Comparison of ENCODE assay signal across 8 cellular contexts in genomic region chr10:98446121-98446655, GRCh38. TPM values are rescaled to one million over a fixed set of nuclear protein-coding genes. Genes with fewer than 3 reads are reported as not detected.
DNase-seq lines count a peak whose midpoint lies in the region; ATAC-seq, FAIRE-seq and TF ChIP-seq lines count a peak whose summit lies in the region.

No MANE protein-coding gene starts in this region.

- peaks cover 41% of the 10 kb centered on the region for H3K4me1 ChIP-seq in CD4-positive, alpha-beta memory T cell (ENCODE audit: insufficient read depth, low read length)
- no peaks in the 10 kb centered on the region for H3K4me1 ChIP-seq in endodermal cell (ENCODE audit: control insufficient read depth, insufficient read depth, low read length)
- H3K4me1 ChIP-seq in mucosa of descending colon (ENCODE audit: low read depth) = peaks cover 4% of the 10 kb centered on the region

- POLR2A ChIA-PET in CD4-positive, alpha-beta memory T cell (lab: Charles Lee; ENCODE audit: partially characterized antibody) = interaction anchor here (1.0 to 2.6 kb wide), 7 partner anchors 10 to 1286 kb away, joined by 3 to 10 read pairs (median 4); partner anchors contain the start of genes CUTC and R3HCC1L
- POLR2A ChIA-PET in activated B cell treated with CpG ODN at 0.5 μM for 24 hours (lab: Charles Lee) = interaction anchor here (0.6 to 2.5 kb wide), 11 partner anchors 10 to 1286 kb away, joined by 3 to 10 read pairs (median 4); partner anchors contain the start of genes COX15, CUTC, GOT1 and R3HCC1L

- H3K27ac Mint-ChIP-seq in CD4-positive, alpha-beta memory T cell = peak overlapping the region; percentile 89 to 95 (median 93)
- peak overlapping the region; percentile 96 for H3K27ac Mint-ChIP-seq in activated B cell treated with CpG ODN at 0.5 μM for 24 hours
- H3K27ac Mint-ChIP-seq in endodermal cell = peak overlapping the region; percentile 87

- peak overlapping the region; percentile 88 to 95 (median 94) for H3K4me3 Mint-ChIP-seq in CD4-positive, alpha-beta memory T cell
- H3K4me3 Mint-ChIP-seq in activated B cell treated with CpG ODN at 0.5 μM for 24 hours (peak overlapping the region; percentile 92), endodermal cell (peak overlapping the region; percentile 83)

- TF ChIP-seq CTCF in activated B cell treated with CpG ODN at 0.5 μM for 24 hours (IDR thresholded peaks at IDR 0.05) (no peak), endodermal cell (conservative IDR thresholded peaks at IDR 0.05) (no peak), mucosa of descending colon (IDR thresholded peaks at IDR 0.05) (no peak)

- no peaks in the 10 kb centered on the region for H3K9me3 ChIP-seq in CD4-positive, alpha-beta memory T cell (ENCODE audit: control insufficient read depth in 1 of 2, low read length in 2 of 2)
- H3K9me3 ChIP-seq in endodermal cell (ENCODE audit: control insufficient read depth, low read length) (no peaks in the 10 kb centered on the region), mucosa of descending colon (no peaks in the 10 kb centered on the region)

- H3K36me3 ChIP-seq in CD4-positive, alpha-beta memory T cell (ENCODE audit: insufficient read depth, low read length) = peaks cover 28% of the 10 kb centered on the region
- peaks cover 37% of the 10 kb centered on the region for H3K36me3 ChIP-seq in endodermal cell (ENCODE audit: control insufficient read depth, insufficient read depth, low read length)
- no peaks in the 10 kb centered on the region for H3K36me3 ChIP-seq in mucosa of descending colon (ENCODE audit: low read depth)

- FAIRE-seq in GM12892 (lab: Jason Lieb, UNC) = no peak

- DNase-seq in CD4-positive, alpha-beta memory T cell = peak in 3 of 5 donors; percentile 32 to 36 (median 32)
- DNase-seq in activated B cell treated with CpG ODN at 0.5 μM for 24 hours = peak; percentile 57
- DNase-seq in endodermal cell = peak; percentile 80
- DNase-seq in mucosa of descending colon = peak in 1 of 3 donors; percentile 48
- DNase-seq in substantia nigra (lab: John Stamatoyannopoulos, UW) = peak in 27 of 49 donors; percentile 28 to 91 (median 54)
- DNase-seq in GM12892 (ENCODE audit: insufficient read length) = no peak

- 19 to 56% methylated on average over 11 to 28 of the region's 28 CpGs for WGBS in endodermal cell (ENCODE audit: insufficient coverage in 1 of 2, insufficient read length in 1 of 2), 2 experiments

- peak overlapping the region; percentile 76 for H3K27ac ChIP-seq in CD4-positive, alpha-beta memory T cell (ENCODE audit: low read depth, low read length)
- no peak overlapping the region for H3K27ac ChIP-seq in endodermal cell (ENCODE audit: low read depth, low read length)
- H3K27ac ChIP-seq in substantia nigra (ENCODE audit: low read depth, low read length, poor library complexity, severe bottlenecking) = peak overlapping the region; percentile 89

- CTCF ChIA-PET in CD4-positive, alpha-beta memory T cell (lab: Charles Lee; ENCODE audit: partially characterized antibody) = interaction anchor here (1.0 to 1.8 kb wide), 3 partner anchors 9 to 21 kb away, joined by 4 to 8 read pairs (median 4); no protein-coding TSS in a partner anchor
- CTCF ChIA-PET in activated B cell treated with CpG ODN at 0.5 μM for 24 hours (lab: Charles Lee) = interaction anchor here (1.9 kb wide), 1 partner anchor 20 kb away, joined by 7 read pairs; no protein-coding TSS in a partner anchor

- H3K9me3 Mint-ChIP-seq in CD4-positive, alpha-beta memory T cell = no peaks in the 10 kb centered on the region
- H3K9me3 Mint-ChIP-seq in activated B cell treated with CpG ODN at 0.5 μM for 24 hours (no peaks in the 10 kb centered on the region), endodermal cell (no peaks in the 10 kb centered on the region)

- no peaks in the 10 kb centered on the region for H3K27me3 ChIP-seq in CD4-positive, alpha-beta memory T cell (ENCODE audit: insufficient read depth, low read length)
- H3K27me3 ChIP-seq in endodermal cell (ENCODE audit: control insufficient read depth, insufficient read depth, low read length, poor library complexity, severe bottlenecking) = no peaks in the 10 kb centered on the region

- TF ChIP-seq POLR2A in GM12892 (IDR thresholded peaks at IDR 0.05; ENCODE audit: low read depth, low read length) = no peak

- peaks cover 32 to 63% (median 46%) of the 10 kb centered on the region in 4 donors for H3K4me1 Mint-ChIP-seq in CD4-positive, alpha-beta memory T cell
- peaks cover 60% of the 10 kb centered on the region for H3K4me1 Mint-ChIP-seq in activated B cell treated with CpG ODN at 0.5 μM for 24 hours
- no peaks in the 10 kb centered on the region for H3K4me1 Mint-ChIP-seq in endodermal cell

- no peaks in the 10 kb centered on the region for H3K27me3 Mint-ChIP-seq in CD4-positive, alpha-beta memory T cell
- no peaks in the 10 kb centered on the region for H3K27me3 Mint-ChIP-seq in activated B cell treated with CpG ODN at 0.5 μM for 24 hours
- peaks cover 6% of the 10 kb centered on the region for H3K27me3 Mint-ChIP-seq in endodermal cell (ENCODE audit: insufficient read depth)

- intact Hi-C loops in CD4-positive, alpha-beta memory T cell (cut with micrococcal nuclease) = loop anchor here (1.0 to 5.0 kb wide), 5 partner anchors 21 to 1286 kb away; partner anchors contain the start of genes COX15, CUTC, PYROXD2 and SLC25A28
- intact Hi-C loops in activated B cell treated with CpG ODN at 0.5 μM for 24 hours (cut with micrococcal nuclease) (loop anchor here (1.0 to 5.0 kb wide), 10 partner anchors 21 to 1286 kb away; partner anchors contain the start of genes COX15, CUTC, GOT1 and MORN4), mucosa of descending colon (cut with DNase I, micrococcal nuclease) (no loop called here)

- H3K36me3 Mint-ChIP-seq in CD4-positive, alpha-beta memory T cell = peaks cover 19 to 41% of the 10 kb centered on the region in 2 donors
- peaks cover 41% of the 10 kb centered on the region for H3K36me3 Mint-ChIP-seq in activated B cell treated with CpG ODN at 0.5 μM for 24 hours (ENCODE audit: low read depth)
- peaks cover 37% of the 10 kb centered on the region for H3K36me3 Mint-ChIP-seq in endodermal cell (ENCODE audit: low read depth)

- H3K9ac ChIP-seq in endodermal cell (ENCODE audit: extremely low read depth, low read length, poor library complexity, severe bottlenecking) = peak overlapping the region; percentile 81

- peak; percentile 14 for ATAC-seq in GM21360 (IDR thresholded peaks at IDR 0.05; ENCODE audit: unreplicated experiment)
- peak; percentile 3 for ATAC-seq in HG03565 (IDR thresholded peaks at IDR 0.05; ENCODE audit: unreplicated experiment)
- ATAC-seq in activated B cell treated with CpG ODN at 0.5 μM for 24 hours (ENCODE audit: low read depth) = peak; percentile 16
- peak; percentile 57 for ATAC-seq in mucosa of descending colon

- peak overlapping the region; percentile 73 to 84 for H3K4me3 ChIP-seq in CD4-positive, alpha-beta memory T cell (ENCODE audit: low read length in 2 of 2)
- H3K4me3 ChIP-seq in endodermal cell (ENCODE audit: low read length) (peak overlapping the region; percentile 78), mucosa of descending colon (peak overlapping the region; percentile 71)

RNA-seq across cellular contexts. Expression of gene HPS1, which starts 0.5 kb away (rescaled TPM):
- 100 to 1,000 TPM; 106 to 115 TPM for total RNA-seq in CD4-positive, alpha-beta memory T cell
- 10 to 100 TPM; 72.0 to 76.7 TPM for polyA plus RNA-seq in CD4-positive, alpha-beta memory T cell
- total RNA-seq in activated B cell treated with CpG ODN at 0.5 μM for 24 hours (104 and 106 TPM in 2 replicates), endodermal cell (10 to 100 TPM; 39.6 to 43.3 TPM), mucosa of descending colon (100 to 1,000 TPM in 1 of 3 donors, 10 to 100 TPM in 2; 80.9 to 101 (median 85.4) TPM)
- polyA plus RNA-seq in endodermal cell (2013, experiment 1 of 2) = 38.1 TPM
- 31.8 TPM for polyA plus RNA-seq in endodermal cell (2013, experiment 2 of 2)
- 48.5 TPM for polyA plus RNA-seq in GM12892 (2012; ENCODE audit: missing spikeins)

RNA-seq across cellular contexts. Expression of gene PYROXD2, which starts 31.2 kb away (rescaled TPM):
- total RNA-seq in CD4-positive, alpha-beta memory T cell = 10 to 100 TPM; 36.2 to 36.6 TPM
- 1 to 10 TPM in 1 of 2 donors, under 1 TPM in 1; 0.98 to 2.8 TPM for polyA plus RNA-seq in CD4-positive, alpha-beta memory T cell
- total RNA-seq in activated B cell treated with CpG ODN at 0.5 μM for 24 hours (11.4 and 12.9 TPM in 2 replicates), endodermal cell (1 to 10 TPM; 9.2 to 9.5 TPM), mucosa of descending colon (10 to 100 TPM in 1 of 3 donors, 1 to 10 TPM in 2; 6.3 to 11.6 (median 9.7) TPM)
- polyA plus RNA-seq in endodermal cell (2013, experiment 1 of 2) = 13.3 TPM
- 13.5 TPM for polyA plus RNA-seq in endodermal cell (2013, experiment 2 of 2)
- 3.4 TPM for polyA plus RNA-seq in GM12892 (2012; ENCODE audit: missing spikeins)

Comparison
In these comparisons a context has a peak if more than half of its experiments do, and no peak if none do; other contexts are left out.
1. ATAC-seq: peak in every context shown above with its lines; median percentile 57 in mucosa of descending colon; 16 in activated B cell treated with CpG ODN at 0.5 μM for 24 hours; 14 in GM21360; 3 in HG03565.
2. intact Hi-C loops: an anchor here in CD4-positive, alpha-beta memory T cell (1.0 to 5.0 kb wide) and activated B cell treated with CpG ODN at 0.5 μM for 24 hours (1.0 to 5.0 kb wide); none called in mucosa of descending colon.